ENCODE assay signal across 9 cellular contexts in genomic region chr15:91940466-91941381, GRCh38.
DNase-seq lines count a peak whose midpoint lies in the region; ATAC-seq, FAIRE-seq and TF ChIP-seq lines count a peak whose summit lies in the region.
"Had no signal": no experiment of that assay in that cellular context is flagged by ENCODE, and none has a peak within 500 bp of the region (broad histone marks: within the 10 kb centered on the region; RNA-seq: fewer than 3 reads in every experiment).

No MANE protein-coding gene starts in this region.

- DNase-seq in stimulated activated CD4-positive, alpha-beta T cell treated with anti-CD3 and anti-CD28 coated beads, Interleukin-1b, Interleukin-23, amount 100 ng/mL, for 48 hours: peak; percentile 38
- DNase-seq in stimulated activated CD4-positive, alpha-beta T cell treated with anti-CD3 and anti-CD28 coated beads, Interleukin-15, amount 100 ng/mL, for 24 hours: no peak
- DNase-seq in GM12878 (ENCODE audit: low read depth, low spot score) (no peak), lung (ENCODE audit: low spot score) (peak; percentile 56), caudate nucleus (lab: John Stamatoyannopoulos, UW) (no peak), GM20000 (ENCODE audit: low spot score) (no peak), NCI-H524 (lab: John Stamatoyannopoulos, UW) (no peak)
- DNase-seq: NCI-H2107 had no signal

- H3K27me3 ChIP-seq in GM12878 (replicated peaks in 1 of 2; ENCODE audit: control insufficient read depth in 2 of 2, insufficient read depth in 2 of 2, low read length in 1 of 2) (no peaks in the 10 kb centered on the region), lung (ENCODE audit: control insufficient read depth, insufficient read depth) (no peaks in the 10 kb centered on the region)

- H3K4me3 ChIP-seq in GM12878 (no peak overlapping the region), lung (no peak overlapping the region)

- CTCF ChIA-PET in GM12878 (lab: Yijun Ruan, JAX): interaction anchor here (0.8 to 1.4 kb wide), 4 partner anchors 85 to 638 kb away, joined by 3 to 9 read pairs (median 4); no protein-coding TSS in a partner anchor

- intact Hi-C loops in GM12878 (cut with micrococcal nuclease; ENCODE audit: unreplicated experiment): loop anchor here (5.0 kb wide), 1 partner anchor 83 kb away; no protein-coding TSS in a partner anchor

- no peak overlapping the region for H3K4me2 ChIP-seq in GM12878 (ENCODE audit: control insufficient read depth, insufficient read depth)

- TF ChIP-seq RAD21 in GM12878 (IDR thresholded peaks at IDR 0.05; ENCODE audit: insufficient read depth, low read depth, low read length): no peak

- RAD21 ChIA-PET in GM12878 (lab: Charles Lee; ENCODE audit: unreplicated experiment): interaction anchor here (0.6 to 1.5 kb wide), 2 partner anchors 131 to 234 kb away, joined by 3 to 7 read pairs; no protein-coding TSS in a partner anchor

- WGBS in GM12878 (ENCODE audit: insufficient coverage, insufficient replicate concordance, low lambda C conversion rate, missing lambda C conversion rate): 26% methylated on average over 8 of the region's 8 CpGs
- WGBS in lung, 2 donors: 50 to 65% methylated on average over 8 of the region's 8 CpGs

- no peak for FAIRE-seq in GM12878 (lab: Jason Lieb, UNC)

- POLR2A ChIA-PET in GM12878 (lab: Charles Lee): no interaction called here

- no TSS peak for BruUV-seq in GM12878 (replicated peaks; lab: Mats Ljungman, UMichigan)

- SMC1A ChIA-PET in GM12878 (lab: Charles Lee; ENCODE audit: uncharacterized antibody, unreplicated experiment): interaction anchor here (0.9 to 1.3 kb wide), 2 partner anchors 66 to 128 kb away, joined by 3 read pairs; no protein-coding TSS in a partner anchor

- H3K36me3 ChIP-seq in GM12878 (ENCODE audit: control insufficient read depth in 2 of 2, insufficient read depth in 2 of 2, low read length in 1 of 2) (no peaks in the 10 kb centered on the region), lung (ENCODE audit: control insufficient read depth in 2 of 2, insufficient read depth in 2 of 2, low read length in 2 of 2) (no peaks in the 10 kb centered on the region)

- no peak for TF ChIP-seq EP300 in GM12878 (IDR thresholded peaks at IDR 0.05; ENCODE audit: borderline replicate concordance in 1 of 2, control insufficient read depth in 1 of 2, low read depth in 2 of 2, low read length in 2 of 2)

- H3K9me3 ChIP-seq in GM12878 (replicated peaks; ENCODE audit: control insufficient read depth, insufficient read depth, low read length) (no peaks in the 10 kb centered on the region), lung (ENCODE audit: control insufficient read depth in 2 of 2, insufficient read depth in 1 of 2, low read length in 1 of 2) (no peaks in the 10 kb centered on the region)

- in situ Hi-C loops in GM12878 (cut with MboI): no loop called here

- H3K4me1 ChIP-seq in GM12878 (ENCODE audit: control insufficient read depth, insufficient read depth, low read length) (no peaks in the 10 kb centered on the region), lung (ENCODE audit: control insufficient read depth in 2 of 2, insufficient read depth in 2 of 2, low read length in 2 of 2) (peaks cover 19 to 39% of the 10 kb centered on the region in 2 donors)

- H2AFZ ChIP-seq in GM12878 (ENCODE audit: control insufficient read depth, low read depth, low read length): no peak overlapping the region

- no peak for TF ChIP-seq POLR2A in GM12878 (IDR thresholded peaks at IDR 0.05; ENCODE audit: low read depth, low read length)

- TF ChIP-seq CTCF in GM12878 (IDR thresholded peaks at IDR 0.05 in 2 of 3, conservative IDR thresholded peaks at IDR 0.05 in 1 of 3; ENCODE audit: control insufficient read depth in 2 of 3, extremely low read depth in 1 of 3, insufficient read depth in 1 of 3, low read depth in 3 of 3, low read length in 3 of 3): no peak
- no peak for TF ChIP-seq CTCF in lung (IDR thresholded peaks at IDR 0.05; ENCODE audit: control extremely low read depth, extremely low read depth)
- TF ChIP-seq CTCF in GM20000 (IDR thresholded peaks at IDR 0.05; ENCODE audit: extremely low read depth, missing control alignments): no peak

- H3K27ac ChIP-seq in GM12878 (ENCODE audit: control insufficient read depth, insufficient read depth) (no peak overlapping the region), lung (ENCODE audit: low read depth in 1 of 2, low read length in 1 of 2) (peak overlapping the region; percentile 14 to 89), caudate nucleus (ENCODE audit: low read depth, low read length) (no peak overlapping the region)

- H4K20me1 ChIP-seq in GM12878 (ENCODE audit: control insufficient read depth, insufficient read depth): no peaks in the 10 kb centered on the region

- ATAC-seq in GM12878 (peak; percentile 65), lung (ENCODE audit: insufficient read depth, low FRiP score) (no peak), HG03280 (IDR thresholded peaks at IDR 0.05; ENCODE audit: unreplicated experiment) (no peak)

- no peaks in the 10 kb centered on the region for H3K79me2 ChIP-seq in GM12878 (ENCODE audit: control insufficient read depth, insufficient read depth, low read length)

- no peak overlapping the region for H3K9ac ChIP-seq in GM12878 (ENCODE audit: control insufficient read depth, insufficient read depth, low read length)

TF ChIP-seq in GM12878, 131 proteins besides CTCF, POLR2A, EP300 and RAD21 (continues in another document):
- peak; percentile 62 for TF ChIP-seq IKZF1 (conservative IDR thresholded peaks at IDR 0.05)
- no peak for TF ChIP-seq REST (IDR thresholded peaks at IDR 0.05; ENCODE audit: low read depth, low read length)
- TF ChIP-seq KLF5 (IDR thresholded peaks at IDR 0.05; ENCODE audit: partially characterized antibody): no peak
- TF ChIP-seq CHD2 (IDR thresholded peaks at IDR 0.05; ENCODE audit: borderline replicate concordance, low read depth, low read length): no peak
- no peak for TF ChIP-seq USF2 (IDR thresholded peaks at IDR 0.05; ENCODE audit: borderline replicate concordance, low read depth, low read length)
- no peak for TF ChIP-seq IRF5 (IDR thresholded peaks at IDR 0.05; ENCODE audit: borderline replicate concordance)
- TF ChIP-seq BACH1 (IDR thresholded peaks at IDR 0.05; ENCODE audit: borderline replicate concordance): no peak

Comparison
In these comparisons a context has a peak if more than half of its experiments do, and no peak if none do; other contexts are left out.
1. DNase-seq: peak in stimulated activated CD4-positive, alpha-beta T cell treated with anti-CD3 and anti-CD28 coated beads, Interleukin-1b, Interleukin-23, amount 100 ng/mL, for 48 hours (single experiment) and lung (single experiment); none in stimulated activated CD4-positive, alpha-beta T cell treated with anti-CD3 and anti-CD28 coated beads, Interleukin-15, amount 100 ng/mL, for 24 hours (single experiment), GM12878 (single experiment), caudate nucleus (0 of 61), GM20000 (single experiment) and NCI-H524 (0 of 2).
2. H3K27ac ChIP-seq: peak in lung (2 of 2); none in GM12878 (single experiment) and caudate nucleus (single experiment).